In genomic region chr13:52845766-52846566, GRCh38 we compare ENCODE assay signal across 10 cellular contexts. TPM values are rescaled to one million over a fixed set of nuclear protein-coding genes. Genes with fewer than 3 reads are reported as not detected.
DNase-seq lines count a peak whose midpoint lies in the region; ATAC-seq and TF ChIP-seq lines count a peak whose summit lies in the region.
"Had no signal": no experiment of that assay in that cellular context is flagged by ENCODE, and none has a peak within 500 bp of the region (broad histone marks: within the 10 kb centered on the region; RNA-seq: fewer than 3 reads in every experiment).

No MANE protein-coding gene starts in this region.

- no peak overlapping the region for H3K9ac ChIP-seq in iPS-15b (ENCODE audit: low read depth, low read length)

- H3K9me3 Mint-ChIP-seq in activated T-cell treated with anti-CD3 and anti-CD28 coated beads, Interleukin-2, amount 50 U/mL, for 24 hours = peaks cover 2% of the 10 kb centered on the region
- no peaks in the 10 kb centered on the region for H3K9me3 Mint-ChIP-seq in activated CD8-positive, alpha-beta memory T cell treated with anti-CD3 and anti-CD28 coated beads, Interleukin-2, amount 10 ng/mL, durations not matched to agents 7 days and 5 days (ENCODE audit: low read depth)

- no peak overlapping the region for H3K4me3 Mint-ChIP-seq in activated T-cell treated with anti-CD3 and anti-CD28 coated beads, Interleukin-2, amount 50 U/mL, for 24 hours
- no peak overlapping the region for H3K4me3 Mint-ChIP-seq in activated CD8-positive, alpha-beta memory T cell treated with anti-CD3 and anti-CD28 coated beads, Interleukin-2, amount 10 ng/mL, durations not matched to agents 7 days and 5 days

- H3K36me3 ChIP-seq in iPS-15b (ENCODE audit: control insufficient read depth, insufficient read depth, low read length) (peaks cover 11% of the 10 kb centered on the region), suprapubic skin (no peaks in the 10 kb centered on the region)
- H3K36me3 ChIP-seq: adrenal gland had no signal

- peak overlapping the region; percentile 59 for H3K27ac Mint-ChIP-seq in activated T-cell treated with anti-CD3 and anti-CD28 coated beads, Interleukin-2, amount 50 U/mL, for 24 hours
- peak overlapping the region; percentile 32 for H3K27ac Mint-ChIP-seq in activated CD8-positive, alpha-beta memory T cell treated with anti-CD3 and anti-CD28 coated beads, Interleukin-2, amount 10 ng/mL, durations not matched to agents 7 days and 5 days

- H3K36me3 Mint-ChIP-seq in activated T-cell treated with anti-CD3 and anti-CD28 coated beads, Interleukin-2, amount 50 U/mL, for 24 hours (ENCODE audit: low read depth) = no peaks in the 10 kb centered on the region
- H3K36me3 Mint-ChIP-seq in activated CD8-positive, alpha-beta memory T cell treated with anti-CD3 and anti-CD28 coated beads, Interleukin-2, amount 10 ng/mL, durations not matched to agents 7 days and 5 days = no peaks in the 10 kb centered on the region
- H3K36me3 Mint-ChIP-seq: IgD-negative memory B cell had no signal

- TF ChIP-seq POLR2A in suprapubic skin (IDR thresholded peaks at IDR 0.05) = no peak

- WGBS in suprapubic skin = 3% methylated on average over 17 of the region's 98 CpGs

- H3K4me3 ChIP-seq in iPS-15b (ENCODE audit: low read depth, low read length) (peak overlapping the region; percentile 48), suprapubic skin (peak overlapping the region; percentile 40)

- ATAC-seq in activated CD8-positive, alpha-beta memory T cell treated with anti-CD3 and anti-CD28 coated beads, Interleukin-2, amount 10 ng/mL, durations not matched to agents 7 days and 5 days = peak; percentile 24
- ATAC-seq in GM21526 (IDR thresholded peaks at IDR 0.05; ENCODE audit: low FRiP score, unreplicated experiment) = no peak
- no peak for ATAC-seq in HG03460 (IDR thresholded peaks at IDR 0.05; ENCODE audit: unreplicated experiment)

- peak; percentile 48 for DNase-seq in activated T-cell treated with anti-CD3 and anti-CD28 coated beads, Interleukin-2, amount 50 U/mL, for 24 hours
- DNase-seq in activated T-cell treated with anti-CD3 and anti-CD28 coated beads, Interleukin-2, amount 50 U/mL, for 1 hour = no peak
- peak; percentile 46 for DNase-seq in activated CD8-positive, alpha-beta memory T cell treated with anti-CD3 and anti-CD28 coated beads, Interleukin-2, amount 10 ng/mL, durations not matched to agents 7 days and 5 days
- DNase-seq in suprapubic skin (ENCODE audit: low spot score in 2 of 2) (no peak), GOT3 (lab: John Stamatoyannopoulos, UW) (no peak)

- H3K4me1 ChIP-seq in iPS-15b (ENCODE audit: control insufficient read depth, insufficient read depth, low read length) = peaks cover 4% of the 10 kb centered on the region
- H3K4me1 ChIP-seq in suprapubic skin = peaks cover 39% of the 10 kb centered on the region

- H3K27me3 ChIP-seq in iPS-15b (ENCODE audit: control insufficient read depth, insufficient read depth, low read length) = peaks cover 50% of the 10 kb centered on the region
- peaks cover 94% of the 10 kb centered on the region for H3K27me3 ChIP-seq in suprapubic skin

- H3K4me1 Mint-ChIP-seq in activated T-cell treated with anti-CD3 and anti-CD28 coated beads, Interleukin-2, amount 50 U/mL, for 24 hours (ENCODE audit: low read depth) = peaks cover 20% of the 10 kb centered on the region
- H3K4me1 Mint-ChIP-seq in activated CD8-positive, alpha-beta memory T cell treated with anti-CD3 and anti-CD28 coated beads, Interleukin-2, amount 10 ng/mL, durations not matched to agents 7 days and 5 days = peaks cover 10% of the 10 kb centered on the region

- H3K9me3 ChIP-seq in iPS-15b (ENCODE audit: control insufficient read depth, insufficient read depth, low read length) = no peaks in the 10 kb centered on the region
- no peaks in the 10 kb centered on the region for H3K9me3 ChIP-seq in suprapubic skin
- H3K9me3 ChIP-seq: adrenal gland had no signal

- peaks cover 76% of the 10 kb centered on the region for H3K27me3 Mint-ChIP-seq in activated T-cell treated with anti-CD3 and anti-CD28 coated beads, Interleukin-2, amount 50 U/mL, for 24 hours
- H3K27me3 Mint-ChIP-seq in activated CD8-positive, alpha-beta memory T cell treated with anti-CD3 and anti-CD28 coated beads, Interleukin-2, amount 10 ng/mL, durations not matched to agents 7 days and 5 days = peaks cover 73% of the 10 kb centered on the region

- no peak for TF ChIP-seq EP300 in suprapubic skin (IDR thresholded peaks at IDR 0.05)

- peak in 1 of 2 donors; percentile 28 for TF ChIP-seq CTCF in suprapubic skin (IDR thresholded peaks at IDR 0.05)

- H3K27ac ChIP-seq in suprapubic skin = no peak overlapping the region
- H3K27ac ChIP-seq: adrenal gland had no signal

- CTCF ChIA-PET in activated CD8-positive, alpha-beta memory T cell treated with anti-CD3 and anti-CD28 coated beads, Interleukin-2, amount 10 ng/mL, durations not matched to agents 7 days and 5 days (lab: Charles Lee) = interaction anchor here (0.9 to 1.0 kb wide), 2 partner anchors 181 to 193 kb away, joined by 3 to 4 read pairs; partner anchors contain the start of gene SUGT1

RNA-seq across cellular contexts. Expression of gene PCDH8, which starts 2.5 kb away (rescaled TPM):
- not detected for total RNA-seq in activated CD8-positive, alpha-beta memory T cell treated with anti-CD3 and anti-CD28 coated beads, Interleukin-2, amount 10 ng/mL, durations not matched to agents 7 days and 5 days
- total RNA-seq in suprapubic skin = 1 to 10 TPM in 1 of 4 donors, under 1 TPM in 2, not detected in 1; 0.30 to 1.3 (median 0.55) TPM

Comparison
In these comparisons a context has a peak if more than half of its experiments do, and no peak if none do; other contexts are left out.
1. DNase-seq: peak in activated T-cell treated with anti-CD3 and anti-CD28 coated beads, Interleukin-2, amount 50 U/mL, for 24 hours (single experiment) and activated CD8-positive, alpha-beta memory T cell treated with anti-CD3 and anti-CD28 coated beads, Interleukin-2, amount 10 ng/mL, durations not matched to agents 7 days and 5 days (single experiment); none in activated T-cell treated with anti-CD3 and anti-CD28 coated beads, Interleukin-2, amount 50 U/mL, for 1 hour (single experiment), suprapubic skin (0 of 2) and GOT3 (single experiment).